22 cellular contexts compared by ENCODE assay signal in genomic region chr20:42272516-42272915, GRCh38.
"Had no signal": no experiment of that assay in that cellular context is flagged by ENCODE, and none has a peak within 500 bp of the region (broad histone marks: within the 10 kb centered on the region; RNA-seq: fewer than 3 reads in every experiment).

No MANE protein-coding gene starts in this region.

- H3K4me1 Mint-ChIP-seq: mesothelial cell of epicardium had no signal

- H3K9me3 Mint-ChIP-seq: dendritic cell treated with granulocyte-macrophage colony-stimulating factor and Interleukin-4, amounts not matched to agents 40 ng/mL and 50 ng/mL, for 4 days; endodermal cell; mesothelial cell of epicardium had no signal

- H3K4me3 Mint-ChIP-seq: dendritic cell treated with granulocyte-macrophage colony-stimulating factor and Interleukin-4, amounts not matched to agents 40 ng/mL and 50 ng/mL, for 4 days; effector memory CD8-positive, alpha-beta T cell; endodermal cell; mesothelial cell of epicardium had no signal

- H3K36me3 ChIP-seq: colonic mucosa, gastrocnemius medialis, heart right ventricle, left lung, lower lobe of right lung had no signal

- H3K4me3 ChIP-seq: colonic mucosa, gastrocnemius medialis, heart right ventricle, left lung, lower lobe of right lung, mucosa of descending colon had no signal

- H3K36me3 Mint-ChIP-seq: mesothelial cell of epicardium had no signal

- H3K27me3 Mint-ChIP-seq: effector memory CD8-positive, alpha-beta T cell had no signal

- DNase-seq: colonic mucosa; cortex of kidney; effector CD8-positive, alpha-beta T cell; effector memory CD8-positive, alpha-beta T cell; endodermal cell; erythroblast; foreskin fibroblast; foreskin melanocyte; gastrocnemius medialis; glutamatergic neuron; heart right ventricle; hippocampal formation; left cardiac atrium; left lung; left ventricle myocardium superior; lower lobe of right lung; mesenchymal stem cell; mucosa of descending colon had no signal

- ATAC-seq: effector memory CD8-positive, alpha-beta T cell; esophagus mucosa; gastrocnemius medialis; heart right ventricle; left cardiac atrium; left lung; left ventricle myocardium superior; lower lobe of right lung; mucosa of descending colon had no signal

- H3K4me1 ChIP-seq: colonic mucosa, gastrocnemius medialis, heart right ventricle, left lung, lower lobe of right lung had no signal

- H3K27ac ChIP-seq: colonic mucosa, epithelial cell of prostate, gastrocnemius medialis, heart right ventricle, left lung, lower lobe of right lung had no signal

- H3K9me3 ChIP-seq: colonic mucosa, gastrocnemius medialis, heart right ventricle, left lung, lower lobe of right lung, mucosa of descending colon had no signal

- H3K27ac Mint-ChIP-seq: dendritic cell treated with granulocyte-macrophage colony-stimulating factor and Interleukin-4, amounts not matched to agents 40 ng/mL and 50 ng/mL, for 4 days; effector memory CD8-positive, alpha-beta T cell; endodermal cell; mesothelial cell of epicardium had no signal

- H3K27me3 ChIP-seq: colonic mucosa, gastrocnemius medialis, left lung had no signal
